2 cellular contexts compared by ENCODE assay signal in genomic region chr5:149035282-149035882, GRCh38.
TF ChIP-seq lines count a peak whose summit lies in the region.

No MANE protein-coding gene starts in this region.

TF ChIP-seq in IMR-90, 13 proteins besides CTCF, POLR2A, EP300 and RAD21:
- TF ChIP-seq MAZ (IDR thresholded peaks at IDR 0.05; ENCODE audit: borderline replicate concordance, low read depth, low read length) (no peak), SMC3 (IDR thresholded peaks at IDR 0.05; ENCODE audit: low read depth, low read length) (peak; percentile 94), BHLHE40 (IDR thresholded peaks at IDR 0.05; ENCODE audit: low read depth, low read length) (no peak), CEBPB (IDR thresholded peaks at IDR 0.05; ENCODE audit: low read depth, low read length) (peak; percentile 81), MXI1 (IDR thresholded peaks at IDR 0.05; ENCODE audit: borderline replicate concordance, low read depth, low read length) (no peak), NFE2L2 (IDR thresholded peaks at IDR 0.05; ENCODE audit: low read depth, low read length) (no peak), CHD1 (IDR thresholded peaks at IDR 0.05; ENCODE audit: low read depth, low read length) (peak; percentile 70; the same call in 1 of the 2 replicates), FOS (IDR thresholded peaks at IDR 0.05; ENCODE audit: low read depth, low read length) (no peak), RCOR1 (IDR thresholded peaks at IDR 0.05; ENCODE audit: insufficient replicate concordance, low read length) (no peak), MAFK (IDR thresholded peaks at IDR 0.05; ENCODE audit: low read depth, low read length) (no peak), RFX5 (IDR thresholded peaks at IDR 0.05; ENCODE audit: low read depth, low read length) (no peak)

TF ChIP-seq in neural cell, 6 proteins besides CTCF, POLR2A, EP300 and RAD21 (continued from another document):
- peak; percentile 89 for TF ChIP-seq SMC3 (conservative IDR thresholded peaks at IDR 0.05; ENCODE audit: poor library complexity)
TF ChIP-seq in neural cell: peak in this region for 1.
